ENCODE assay signal across 14 cellular contexts in genomic region chr15:100959066-100960050, GRCh38. TPM values are rescaled to one million over a fixed set of nuclear protein-coding genes. Genes with fewer than 3 reads are reported as not detected.
DNase-seq lines count a peak whose midpoint lies in the region; ATAC-seq and TF ChIP-seq lines count a peak whose summit lies in the region.
"Had no signal": no experiment of that assay in that cellular context is flagged by ENCODE, and none has a peak within 500 bp of the region (broad histone marks: within the 10 kb centered on the region; RNA-seq: fewer than 3 reads in every experiment).

No MANE protein-coding gene starts in this region.

- H3K27ac Mint-ChIP-seq in dendritic cell treated with granulocyte-macrophage colony-stimulating factor and Interleukin-4, amounts not matched to agents 40 ng/mL and 50 ng/mL, for 4 days, result peak overlapping the region; percentile 76
- no peak overlapping the region for H3K27ac Mint-ChIP-seq in WTC11
- H3K27ac Mint-ChIP-seq: memory B cell had no signal

- no peaks in the 10 kb centered on the region for H3K9me3 Mint-ChIP-seq in dendritic cell treated with granulocyte-macrophage colony-stimulating factor and Interleukin-4, amounts not matched to agents 40 ng/mL and 50 ng/mL, for 4 days
- H3K9me3 Mint-ChIP-seq in WTC11, result no peaks in the 10 kb centered on the region
- H3K9me3 Mint-ChIP-seq: memory B cell had no signal

- peak; percentile 77 for DNase-seq in GF-D8 (lab: John Stamatoyannopoulos, UW)
- peak; percentile 83 for DNase-seq in NCI-H226
- DNase-seq in pulmonary artery endothelial cell (ENCODE audit: low read depth, low spot score), result peak; percentile 20
- DNase-seq in WTC11 (ENCODE audit: low spot score), result no peak
- no peak for DNase-seq in cerebellar nuclear complex (lab: John Stamatoyannopoulos, UW)
- no peak for DNase-seq in NCI-H1417 treated with DMSO at 0.1 percent for 48 hours (lab: John Stamatoyannopoulos, UW)
- DNase-seq in stimulated activated CD4-positive, alpha-beta T cell treated with anti-CD3 and anti-CD28 coated beads, Interleukin-4, amount 100 ng/mL, for 24 hours, result no peak
- DNase-seq: activated effector memory CD4-positive, alpha-beta T cell treated with anti-CD3 and anti-CD28 coated beads, Interleukin-2, amount 50 U/mL, for 16 hours; BE2C; NCI-H1417; NCI-H524 treated with DMSO at 0.1 percent for 48 hours; testis had no signal

- peak overlapping the region; percentile 51 for H3K4me3 Mint-ChIP-seq in dendritic cell treated with granulocyte-macrophage colony-stimulating factor and Interleukin-4, amounts not matched to agents 40 ng/mL and 50 ng/mL, for 4 days
- no peak overlapping the region for H3K4me3 Mint-ChIP-seq in WTC11
- H3K4me3 Mint-ChIP-seq: memory B cell had no signal

- ATAC-seq in WTC11, result no peak

- POLR2A ChIA-PET in WTC11 (lab: Charles Lee), result no interaction called here

- intact Hi-C loops in dendritic cell treated with granulocyte-macrophage colony-stimulating factor and Interleukin-4, amounts not matched to agents 40 ng/mL and 50 ng/mL, for 4 days (cut with micrococcal nuclease), result loop anchor here (5.0 kb wide), 1 partner anchor 42 kb away; the partner anchor contains the start of gene LRRK1

- no peak for TF ChIP-seq CTCF in WTC11 (IDR thresholded peaks at IDR 0.05)

- H3K27me3 Mint-ChIP-seq in dendritic cell treated with granulocyte-macrophage colony-stimulating factor and Interleukin-4, amounts not matched to agents 40 ng/mL and 50 ng/mL, for 4 days, result no peaks in the 10 kb centered on the region
- no peaks in the 10 kb centered on the region for H3K27me3 Mint-ChIP-seq in WTC11 (ENCODE audit: low read depth)
- H3K27me3 Mint-ChIP-seq: memory B cell had no signal

- CTCF ChIA-PET in WTC11 (lab: Charles Lee), result interaction anchor here (2.5 kb wide), 1 partner anchor 49 kb away, joined by 7 read pairs; no protein-coding TSS in a partner anchor

- H3K4me1 Mint-ChIP-seq in dendritic cell treated with granulocyte-macrophage colony-stimulating factor and Interleukin-4, amounts not matched to agents 40 ng/mL and 50 ng/mL, for 4 days (ENCODE audit: low read depth), result peaks cover 54% of the 10 kb centered on the region
- H3K4me1 Mint-ChIP-seq in WTC11, result no peaks in the 10 kb centered on the region; the same call in 1 of the 2 replicates

- peaks cover 26% of the 10 kb centered on the region for H3K36me3 Mint-ChIP-seq in dendritic cell treated with granulocyte-macrophage colony-stimulating factor and Interleukin-4, amounts not matched to agents 40 ng/mL and 50 ng/mL, for 4 days (ENCODE audit: low read depth)
- H3K36me3 Mint-ChIP-seq in WTC11, result no peaks in the 10 kb centered on the region

TF ChIP-seq in WTC11, 78 proteins besides CTCF, POLR2A, EP300 and RAD21 (continues in another document):
- TF ChIP-seq ZNF263 (CRISPR knock-in tag; IDR thresholded peaks at IDR 0.05; ENCODE audit: low read depth) (no peak), AFF4 (CRISPR knock-in tag; IDR thresholded peaks at IDR 0.05; ENCODE audit: borderline replicate concordance) (no peak), SOX15 (CRISPR knock-in tag; IDR thresholded peaks at IDR 0.05) (no peak), PRRX2 (CRISPR knock-in tag; IDR thresholded peaks at IDR 0.05) (no peak), NFATC4 (CRISPR knock-in tag; IDR thresholded peaks at IDR 0.05) (no peak), NR1H2 (CRISPR knock-in tag; IDR thresholded peaks at IDR 0.05) (no peak), ZBTB43 (CRISPR knock-in tag; IDR thresholded peaks at IDR 0.05) (no peak), MLX (CRISPR knock-in tag; IDR thresholded peaks at IDR 0.05) (no peak), ZNF532 (CRISPR knock-in tag; IDR thresholded peaks at IDR 0.05; ENCODE audit: borderline replicate concordance) (no peak), NR2C2 (CRISPR knock-in tag; IDR thresholded peaks at IDR 0.05) (no peak), FOXP1 (CRISPR knock-in tag; IDR thresholded peaks at IDR 0.05; ENCODE audit: borderline replicate concordance) (no peak)

RNA-seq across cellular contexts. Expression of gene LRRK1, which starts 40.2 kb away (rescaled TPM):
- total RNA-seq in pulmonary artery endothelial cell, result 6.3 and 17.9 TPM in 2 replicates
- total RNA-seq in WTC11 (2021), result 5.9 to 7.6 TPM (median 6.3 TPM) in 3 replicates

Comparison
In these comparisons a context has a peak if more than half of its experiments do, and no peak if none do; other contexts are left out.
1. DNase-seq: peak in GF-D8 (single experiment), NCI-H226 (single experiment) and pulmonary artery endothelial cell (single experiment); none in WTC11 (single experiment), cerebellar nuclear complex (0 of 2), NCI-H1417 treated with DMSO at 0.1 percent for 48 hours (single experiment) and stimulated activated CD4-positive, alpha-beta T cell treated with anti-CD3 and anti-CD28 coated beads, Interleukin-4, amount 100 ng/mL, for 24 hours (single experiment).